3 cellular contexts compared by ENCODE assay signal in the genomic region with DNA sequence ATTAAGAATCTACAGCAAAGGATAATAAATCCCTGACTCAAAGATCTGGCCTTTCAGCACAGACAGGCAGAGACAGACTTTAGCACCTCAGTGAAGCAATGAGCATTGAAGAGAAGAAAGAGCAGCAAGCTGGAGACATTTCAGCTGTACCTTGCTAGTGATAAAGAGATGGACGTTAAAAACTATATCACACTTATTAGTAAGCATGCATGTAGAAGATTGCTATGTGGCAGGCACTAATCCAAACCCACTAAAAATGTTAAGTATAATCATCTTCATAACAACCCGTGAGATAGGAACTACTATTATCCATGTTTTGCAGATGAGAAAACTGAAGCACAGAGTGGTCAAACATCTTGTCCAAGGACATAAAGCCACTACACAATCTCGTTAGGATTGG.
"Had no signal": no experiment of that assay in that cellular context is flagged by ENCODE, and none has a peak within 500 bp of the region (broad histone marks: within the 10 kb centered on the region; RNA-seq: fewer than 3 reads in every experiment).

No MANE protein-coding gene starts in this region.

- DNase-seq: GDM1, GF-D8 had no signal

- ATAC-seq: GM12878 had no signal

- H3K4me3 ChIP-seq: GM12878 had no signal
